In genomic region chr5:168931638-168932345, GRCh38 we compare ENCODE assay signal across 1 cellular context.
TF ChIP-seq lines count a peak whose summit lies in the region.

No MANE protein-coding gene starts in this region.

TF ChIP-seq in WTC11, 78 proteins besides CTCF, POLR2A, EP300 and RAD21 (continued from another document):
- TF ChIP-seq ZBTB43 (CRISPR knock-in tag; IDR thresholded peaks at IDR 0.05) (no peak), ZNF263 (CRISPR knock-in tag; IDR thresholded peaks at IDR 0.05; ENCODE audit: low read depth) (no peak)
